In genomic region chr5:31921852-31922305, GRCh38 we compare ENCODE assay signal across 1 cellular context.
TF ChIP-seq lines count a peak whose summit lies in the region.

No MANE protein-coding gene starts in this region.

TF ChIP-seq in H1, 55 proteins besides CTCF, POLR2A, EP300 and RAD21:
- peak; percentile 40; the same call in 1 of the 2 replicates for TF ChIP-seq TEAD4 (IDR thresholded peaks at IDR 0.05; ENCODE audit: low read depth, low read length)
- TF ChIP-seq SIN3A (conservative IDR thresholded peaks at IDR 0.05 in 1 of 2, IDR thresholded peaks at IDR 0.05 in 1 of 2; ENCODE audit: low read depth in 1 of 2, low read length in 2 of 2) = no peak
- no peak for TF ChIP-seq TCF12 (IDR thresholded peaks at IDR 0.05; ENCODE audit: low read depth, low read length)
